In the genomic region with DNA sequence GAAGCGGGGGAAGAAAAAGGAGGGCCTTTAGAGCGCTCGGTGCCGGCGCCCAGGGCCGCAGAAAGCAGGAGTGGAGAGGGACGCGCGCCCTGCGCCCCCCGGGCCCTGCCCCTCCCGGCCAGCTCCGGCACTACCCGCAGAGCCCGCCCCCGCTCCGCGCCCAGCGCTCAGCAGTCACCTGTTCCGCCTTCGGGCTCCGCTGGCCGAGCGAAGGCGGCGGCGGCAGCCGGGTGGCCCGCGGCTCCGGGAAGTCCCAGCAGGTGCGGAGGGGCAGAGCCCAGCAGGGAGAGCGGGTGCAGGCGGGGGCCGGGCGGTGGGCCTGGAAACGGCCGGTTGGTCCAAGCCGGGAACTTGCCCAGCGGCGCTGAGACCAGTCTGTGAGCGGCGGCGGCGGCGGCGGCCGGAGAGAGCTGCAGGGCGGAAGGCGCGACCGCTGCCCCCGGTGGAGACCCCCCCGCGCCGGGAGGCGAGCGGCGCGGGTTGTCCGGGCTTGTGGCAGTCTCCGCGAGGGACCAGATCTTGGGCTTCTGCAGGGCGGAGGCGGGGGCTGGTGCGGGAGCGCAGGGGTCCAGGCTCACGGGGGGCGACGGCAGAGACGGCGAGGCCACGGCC, we compare ENCODE assay signal across 10 cellular contexts. TPM values are rescaled to one million over a fixed set of nuclear protein-coding genes. Genes with fewer than 3 reads are reported as not detected.
DNase-seq lines count a peak whose midpoint lies in the region; ATAC-seq and TF ChIP-seq lines count a peak whose summit lies in the region.
"Had no signal": no experiment of that assay in that cellular context is flagged by ENCODE, and none has a peak within 500 bp of the region (broad histone marks: within the 10 kb centered on the region; RNA-seq: fewer than 3 reads in every experiment).

No MANE protein-coding gene starts in this region.

- H3K9ac ChIP-seq in SK-N-MC (ENCODE audit: insufficient read length) (no peak overlapping the region), smooth muscle cell (ENCODE audit: low read depth) (no peak overlapping the region)

- H3K79me2 ChIP-seq in smooth muscle cell (ENCODE audit: low read depth), result no peaks in the 10 kb centered on the region

- H3K9me3 ChIP-seq in SK-N-MC (ENCODE audit: low read depth, low read length) (no peaks in the 10 kb centered on the region), iPS DF 6.9 (ENCODE audit: control insufficient read depth, insufficient read depth, low read length) (no peaks in the 10 kb centered on the region), smooth muscle cell (replicated peaks; ENCODE audit: low read depth) (no peaks in the 10 kb centered on the region)
- H3K9me3 ChIP-seq in effector memory CD4-positive, alpha-beta T cell (ENCODE audit: control insufficient read depth, low read length), result no peaks in the 10 kb centered on the region
- H3K9me3 ChIP-seq: body of pancreas had no signal

- H3K27me3 ChIP-seq in iPS DF 6.9 (ENCODE audit: control insufficient read depth, insufficient read depth, low read length) (peaks cover 65% of the 10 kb centered on the region), smooth muscle cell (ENCODE audit: low read depth) (peaks cover 86% of the 10 kb centered on the region)
- peaks cover 20% of the 10 kb centered on the region for H3K27me3 ChIP-seq in effector memory CD4-positive, alpha-beta T cell (replicated peaks; ENCODE audit: control insufficient read depth, insufficient read depth, low read length, poor library complexity, severe bottlenecking)

- no peaks in the 10 kb centered on the region for H3K36me3 ChIP-seq in SK-N-MC (ENCODE audit: insufficient read depth, low read length)
- no peaks in the 10 kb centered on the region for H3K36me3 ChIP-seq in iPS DF 6.9 (ENCODE audit: control insufficient read depth, insufficient read depth, low read length)
- H3K36me3 ChIP-seq in smooth muscle cell (ENCODE audit: low read depth), result no peaks in the 10 kb centered on the region
- H3K36me3 ChIP-seq in effector memory CD4-positive, alpha-beta T cell (ENCODE audit: control insufficient read depth, insufficient read depth, low read length), result no peaks in the 10 kb centered on the region

- H3K27ac ChIP-seq in SK-N-MC, result no peak overlapping the region
- H3K27ac ChIP-seq in iPS DF 6.9 (ENCODE audit: low read length), result no peak overlapping the region
- no peak overlapping the region for H3K27ac ChIP-seq in smooth muscle cell (ENCODE audit: low read depth)
- no peak overlapping the region for H3K27ac ChIP-seq in effector memory CD4-positive, alpha-beta T cell (ENCODE audit: insufficient read depth, low read length, poor library complexity, severe bottlenecking)

- peaks cover 5% of the 10 kb centered on the region; the same call in 1 of the 2 replicates for H3K4me1 ChIP-seq in iPS DF 6.9 (ENCODE audit: control insufficient read depth, insufficient read depth, low read length)
- peaks cover 10% of the 10 kb centered on the region for H3K4me1 ChIP-seq in smooth muscle cell (ENCODE audit: low read depth)
- H3K4me1 ChIP-seq in effector memory CD4-positive, alpha-beta T cell (ENCODE audit: control insufficient read depth, insufficient read depth, low read length, poor library complexity, severe bottlenecking), result peaks cover 13% of the 10 kb centered on the region

- peak overlapping the region; percentile 84 for H3K4me2 ChIP-seq in smooth muscle cell

- H2AFZ ChIP-seq in smooth muscle cell (ENCODE audit: low read depth), result no peak overlapping the region

- whole genome bisulfite sequencing in iPS DF 6.9 (ENCODE audit: insufficient coverage, insufficient read length), result no CpG with 5 or more reads among the region's 73 CpGs
- 3% methylated on average over 45 of the region's 73 CpGs for WGBS in smooth muscle cell (ENCODE audit: low lambda C conversion rate)

- no peak for TF ChIP-seq CTCF in smooth muscle cell (IDR thresholded peaks at IDR 0.05; ENCODE audit: borderline replicate concordance, insufficient read depth, poor library complexity, severe bottlenecking)

- H4K20me1 ChIP-seq in smooth muscle cell (ENCODE audit: low read depth), result no peaks in the 10 kb centered on the region

- DNase-seq in NCI-H1092 treated with DMSO at 0.1 percent for 48 hours (lab: John Stamatoyannopoulos, UW) (peak; percentile 32), NCI-H1092 (lab: John Stamatoyannopoulos, UW) (no peak), SK-N-MC (ENCODE audit: low read depth, low spot score) (no peak), iPS DF 6.9 (ENCODE audit: low read depth, low spot score) (no peak), smooth muscle cell (lab: John Stamatoyannopoulos, UW; ENCODE audit: unreplicated experiment) (no peak), activated gamma-delta T cell (lab: John Stamatoyannopoulos, UW) (no peak)
- DNase-seq in effector memory CD4-positive, alpha-beta T cell, result no peak

- no peak for ATAC-seq in GM19395 (IDR thresholded peaks at IDR 0.05; ENCODE audit: unreplicated experiment)
- ATAC-seq: body of pancreas had no signal

- no peaks in the 10 kb centered on the region for H3F3A ChIP-seq in smooth muscle cell (ENCODE audit: low read depth)

- peak overlapping the region; percentile 87; the same call in 1 of the 2 replicates for H3K4me3 ChIP-seq in SK-N-MC
- peak overlapping the region; percentile 72; the same call in 1 of the 2 replicates for H3K4me3 ChIP-seq in iPS DF 6.9 (ENCODE audit: low read length)
- H3K4me3 ChIP-seq in smooth muscle cell, result peak overlapping the region; percentile 56
- H3K4me3 ChIP-seq in effector memory CD4-positive, alpha-beta T cell (ENCODE audit: insufficient read depth, low read depth, low read length, poor library complexity, severe bottlenecking), result no peak overlapping the region

RNA-seq across cellular contexts. Expression of a gene that starts 2.2 kb away (rescaled TPM):
- total RNA-seq in smooth muscle cell, result 0.49 and 4.9 TPM in 2 replicates
- polyA plus RNA-seq in smooth muscle cell, result 1.1 and 3.1 TPM in 2 replicates
- polyA plus RNA-seq: AG04450 had no signal
